In the genomic region with DNA sequence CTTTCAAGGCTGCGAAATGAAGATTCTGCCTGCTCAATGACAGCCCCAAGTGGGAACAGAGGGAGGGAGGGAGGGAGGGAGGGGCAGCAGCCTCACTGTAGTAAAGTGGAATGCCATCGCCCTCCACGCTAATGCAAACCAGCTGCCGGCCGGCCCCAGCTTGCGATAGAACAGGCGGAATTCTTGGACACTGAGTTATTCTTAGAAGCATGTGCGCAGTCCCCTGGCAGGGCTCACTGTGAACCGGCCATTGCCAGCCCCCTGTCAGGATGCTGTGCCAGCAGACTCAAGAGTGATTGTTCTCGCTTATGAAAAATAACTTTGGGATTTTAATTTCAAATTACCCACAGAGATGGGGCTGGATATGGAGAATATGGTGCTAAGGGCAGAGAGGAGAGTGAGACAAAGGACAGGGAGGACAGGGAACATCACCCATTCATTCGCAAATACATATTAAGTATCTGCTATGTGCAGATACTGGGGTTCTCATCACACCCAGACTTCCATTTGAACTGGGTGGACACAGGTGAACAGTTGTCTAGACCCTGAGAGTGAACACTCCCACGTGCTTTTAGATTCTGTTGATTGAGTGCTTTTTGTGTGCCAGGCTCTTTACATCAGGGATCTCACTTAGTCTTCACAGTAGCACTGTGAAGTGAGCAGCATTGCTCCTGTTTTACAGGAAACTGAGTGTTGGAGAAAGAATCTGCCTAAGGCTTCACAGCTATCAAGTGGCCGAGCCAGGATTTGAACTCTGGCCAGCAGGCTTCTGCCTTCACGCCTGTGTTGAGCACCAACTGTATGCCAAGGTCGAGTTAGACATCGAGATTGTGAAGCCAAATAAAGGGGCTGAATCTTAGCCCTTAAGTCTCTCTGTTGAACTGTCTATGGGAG, we compare ENCODE assay signal across 11 cellular contexts.
DNase-seq lines count a peak whose midpoint lies in the region; FAIRE-seq and TF ChIP-seq lines count a peak whose summit lies in the region.
"Had no signal": no experiment of that assay in that cellular context is flagged by ENCODE, and none has a peak within 500 bp of the region (broad histone marks: within the 10 kb centered on the region; RNA-seq: fewer than 3 reads in every experiment).

No MANE protein-coding gene starts in this region.

- FAIRE-seq in bronchial epithelial cell (lab: Jason Lieb, UNC) = no peak

- no peak for TF ChIP-seq CTCF in bronchial epithelial cell (IDR thresholded peaks at IDR 0.05; ENCODE audit: insufficient read depth, low read length, severe bottlenecking)

- peaks cover 5% of the 10 kb centered on the region for H3K27me3 Mint-ChIP-seq in activated naive CD8-positive, alpha-beta T cell treated with anti-CD3 and anti-CD28 coated beads for 36 hours

- no peak overlapping the region for H3K27ac ChIP-seq in skeletal muscle tissue (ENCODE audit: low read depth, low read length)
- H3K27ac ChIP-seq: dorsolateral prefrontal cortex had no signal

- H3K9me3 ChIP-seq in skeletal muscle tissue (ENCODE audit: control insufficient read depth in 3 of 3, low read length in 3 of 3) (peaks cover 0 to 2% (median 0%) of the 10 kb centered on the region in 3 donors), HAP-1 (peaks cover 2% of the 10 kb centered on the region; the same call in 1 of the 2 replicates)

- H3K4me1 ChIP-seq in skeletal muscle tissue (ENCODE audit: control insufficient read depth in 3 of 3, insufficient read depth in 3 of 3, low read length in 3 of 3) (peaks cover 13 to 19% (median 15%) of the 10 kb centered on the region in 3 donors), HAP-1 (peaks cover 2% of the 10 kb centered on the region; the same call in 1 of the 2 replicates)

- no peaks in the 10 kb centered on the region for H3K36me3 Mint-ChIP-seq in activated naive CD8-positive, alpha-beta T cell treated with anti-CD3 and anti-CD28 coated beads for 36 hours

- H3K9me3 Mint-ChIP-seq in activated naive CD8-positive, alpha-beta T cell treated with anti-CD3 and anti-CD28 coated beads for 36 hours = no peaks in the 10 kb centered on the region

- in situ Hi-C loops in HAP-1 (cut with MboI; ENCODE audit: low sequenced_read_pairs) = no loop called here

- H3K4me3 ChIP-seq in bronchial epithelial cell (ENCODE audit: low read depth, low read length) = no peak overlapping the region
- H3K4me3 ChIP-seq in skeletal muscle tissue (ENCODE audit: low read length in 3 of 3) = peak overlapping the region in 2 of 3 donors; percentile 20 to 44
- H3K4me3 ChIP-seq in HAP-1 = no peak overlapping the region
- H3K4me3 ChIP-seq: dorsolateral prefrontal cortex had no signal

- H3K36me3 ChIP-seq in bronchial epithelial cell (ENCODE audit: control insufficient read depth, insufficient read depth, low read length) (no peaks in the 10 kb centered on the region), skeletal muscle tissue (ENCODE audit: control insufficient read depth in 3 of 3, insufficient read depth in 3 of 3, low read length in 3 of 3) (no peaks in the 10 kb centered on the region), HAP-1 (replicated peaks) (no peaks in the 10 kb centered on the region)

- H3K27ac Mint-ChIP-seq in activated naive CD8-positive, alpha-beta T cell treated with anti-CD3 and anti-CD28 coated beads for 36 hours = no peak overlapping the region

- no peak overlapping the region for H3K9ac ChIP-seq in skeletal muscle tissue (ENCODE audit: low read depth in 1 of 3, low read length in 3 of 3)

- DNase-seq in GM03348 (ENCODE audit: low spot score) = peak; percentile 92
- DNase-seq in bronchial epithelial cell (ENCODE audit: low read depth) = peak; percentile 18
- peak; percentile 74 for DNase-seq in iris pigment epithelial cell (ENCODE audit: low read depth)
- DNase-seq in activated naive CD8-positive, alpha-beta T cell treated with anti-CD3 and anti-CD28 coated beads for 36 hours = no peak
- no peak for DNase-seq in NCI-H146 treated with DMSO at 0.1 percent for 48 hours (lab: John Stamatoyannopoulos, UW; ENCODE audit: unreplicated experiment)
- no peak for DNase-seq in activated effector memory CD4-positive, alpha-beta T cell treated with Interleukin-2 at 50 U/mL for 16 hours
- no peak for DNase-seq in HAP-1 (ENCODE audit: low spot score in 2 of 2)
- DNase-seq: activated CD8-positive, alpha-beta memory T cell treated with anti-CD3 and anti-CD28 coated beads for 24 hours; dorsolateral prefrontal cortex; stimulated activated CD4-positive, alpha-beta T cell treated with anti-CD3 and anti-CD28 coated beads, Interleukin-2, amount 100 ng/mL, for 48 hours had no signal

- no peak overlapping the region for H3K4me3 Mint-ChIP-seq in activated naive CD8-positive, alpha-beta T cell treated with anti-CD3 and anti-CD28 coated beads for 36 hours

- H3K4me1 Mint-ChIP-seq in activated naive CD8-positive, alpha-beta T cell treated with anti-CD3 and anti-CD28 coated beads for 36 hours = no peaks in the 10 kb centered on the region

- H3K27me3 ChIP-seq in bronchial epithelial cell (ENCODE audit: control insufficient read depth, insufficient read depth, low read length) (no peaks in the 10 kb centered on the region), skeletal muscle tissue (ENCODE audit: control insufficient read depth in 3 of 3, insufficient read depth in 3 of 3, low read length in 3 of 3) (no peaks in the 10 kb centered on the region), HAP-1 (ENCODE audit: low read depth) (no peaks in the 10 kb centered on the region)

Comparison
In these comparisons a context has a peak if more than half of its experiments do, and no peak if none do; other contexts are left out.
1. DNase-seq: peak in GM03348 (single experiment), bronchial epithelial cell (single experiment) and iris pigment epithelial cell (single experiment); none in activated naive CD8-positive, alpha-beta T cell treated with anti-CD3 and anti-CD28 coated beads for 36 hours (single experiment), NCI-H146 treated with DMSO at 0.1 percent for 48 hours (single experiment), activated effector memory CD4-positive, alpha-beta T cell treated with Interleukin-2 at 50 U/mL for 16 hours (single experiment) and HAP-1 (0 of 2).
2. H3K4me3 ChIP-seq: peak in skeletal muscle tissue (2 of 3); none in bronchial epithelial cell (single experiment) and HAP-1 (single experiment).